ENCODE assay signal across 22 cellular contexts in the genomic region with DNA sequence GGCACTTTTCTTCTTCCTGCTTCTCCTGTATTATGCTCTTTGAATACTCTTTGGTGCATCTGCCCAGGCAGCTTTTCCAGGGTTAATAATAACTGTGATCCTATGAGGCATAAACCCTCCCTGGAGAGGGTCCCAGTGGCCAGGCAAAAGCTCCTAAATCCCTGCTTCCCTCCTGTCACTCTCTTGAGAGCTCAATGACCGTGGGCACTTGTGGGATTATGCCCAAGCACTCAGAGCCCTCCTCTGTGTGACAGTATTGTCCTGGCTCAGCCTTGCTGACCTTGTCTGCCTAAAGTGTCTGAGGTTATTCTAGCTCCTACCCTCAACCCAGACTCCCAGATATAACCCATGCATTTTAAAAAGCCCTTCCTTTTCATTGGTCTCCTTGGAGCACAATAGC. TPM values are rescaled to one million over a fixed set of nuclear protein-coding genes. Genes with fewer than 3 reads are reported as not detected.
DNase-seq lines count a peak whose midpoint lies in the region; ATAC-seq and TF ChIP-seq lines count a peak whose summit lies in the region.
"Had no signal": no experiment of that assay in that cellular context is flagged by ENCODE, and none has a peak within 500 bp of the region (broad histone marks: within the 10 kb centered on the region; RNA-seq: fewer than 3 reads in every experiment).

No MANE protein-coding gene starts in this region.

- CTCF ChIA-PET in WTC11 (lab: Charles Lee), result interaction anchor here (0.6 to 1.2 kb wide), 4 partner anchors 12 to 408 kb away, joined by 3 to 5 read pairs (median 3); no protein-coding TSS in a partner anchor

- H3K27me3 ChIP-seq in suprapubic skin, result no peaks in the 10 kb centered on the region
- H3K27me3 ChIP-seq: heart right ventricle, MG63 had no signal

- no peak for TF ChIP-seq CTCF in WTC11 (IDR thresholded peaks at IDR 0.05)
- no peak for TF ChIP-seq CTCF in neural crest cell (conservative IDR thresholded peaks at IDR 0.05)
- no peak for TF ChIP-seq CTCF in suprapubic skin (IDR thresholded peaks at IDR 0.05)

- POLR2A ChIA-PET in WTC11 (lab: Charles Lee), result no interaction called here

- ATAC-seq in HG02885 (IDR thresholded peaks at IDR 0.05; ENCODE audit: poor library complexity, unreplicated experiment) (peak; percentile 0), WTC11 (no peak), HG03342 (IDR thresholded peaks at IDR 0.05; ENCODE audit: unreplicated experiment) (no peak), GM19328 (IDR thresholded peaks at IDR 0.05; ENCODE audit: unreplicated experiment) (no peak)
- ATAC-seq: heart right ventricle, K562, left colon had no signal

- H3K27ac ChIP-seq in suprapubic skin, result no peak overlapping the region
- H3K27ac ChIP-seq: heart right ventricle, thoracic aorta had no signal

- intact Hi-C loops in activated T-helper 2 cell treated with anti-CD3 and anti-CD28 coated beads, Interferon-gamma antibody, Interleukin-2, Interleukin-4, amounts not matched to agents 10 μg/mL and 5 μg/mL and 100 μg/mL, durations not matched to agents 14 hours and 24 hours and 36 hours (cut with micrococcal nuclease), result no loop called here

- H3K36me3 ChIP-seq in suprapubic skin, result no peaks in the 10 kb centered on the region
- H3K36me3 ChIP-seq: heart right ventricle, MG63, thoracic aorta had no signal

- H3K36me3 Mint-ChIP-seq in WTC11 (no peaks in the 10 kb centered on the region), neural crest cell (ENCODE audit: low read depth) (peaks cover 6% of the 10 kb centered on the region)
- no peaks in the 10 kb centered on the region for H3K36me3 Mint-ChIP-seq in activated T-helper 2 cell treated with anti-CD3 and anti-CD28 coated beads, Interferon-gamma antibody, Interleukin-2, Interleukin-4, amounts not matched to agents 10 μg/mL and 5 μg/mL and 100 μg/mL, durations not matched to agents 14 hours and 24 hours and 36 hours (ENCODE audit: low read depth)

- WGBS in suprapubic skin, result 94% methylated on average over 1 of the region's 1 CpG

- no peak overlapping the region for H3K4me3 ChIP-seq in suprapubic skin
- H3K4me3 ChIP-seq: heart right ventricle, K562, MG63, thoracic aorta had no signal

- peaks cover 38% of the 10 kb centered on the region for H3K4me1 Mint-ChIP-seq in WTC11
- H3K4me1 Mint-ChIP-seq in neural crest cell, result peaks cover 54% of the 10 kb centered on the region
- peaks cover 8% of the 10 kb centered on the region for H3K4me1 Mint-ChIP-seq in activated T-helper 2 cell treated with anti-CD3 and anti-CD28 coated beads, Interferon-gamma antibody, Interleukin-2, Interleukin-4, amounts not matched to agents 10 μg/mL and 5 μg/mL and 100 μg/mL, durations not matched to agents 14 hours and 24 hours and 36 hours (ENCODE audit: low read depth)

- peaks cover 7% of the 10 kb centered on the region for H3K4me1 ChIP-seq in suprapubic skin

- H3K9me3 ChIP-seq in suprapubic skin, result no peaks in the 10 kb centered on the region
- H3K9me3 ChIP-seq: heart right ventricle, thoracic aorta had no signal

- TF ChIP-seq POLR2A in suprapubic skin (IDR thresholded peaks at IDR 0.05), result no peak

- H3K27me3 Mint-ChIP-seq in WTC11 (ENCODE audit: low read depth) (no peaks in the 10 kb centered on the region; the same call in 1 of the 2 replicates), neural crest cell (ENCODE audit: low read depth) (no peaks in the 10 kb centered on the region)
- H3K27me3 Mint-ChIP-seq in activated T-helper 2 cell treated with anti-CD3 and anti-CD28 coated beads, Interferon-gamma antibody, Interleukin-2, Interleukin-4, amounts not matched to agents 10 μg/mL and 5 μg/mL and 100 μg/mL, durations not matched to agents 14 hours and 24 hours and 36 hours (ENCODE audit: low read depth), result no peaks in the 10 kb centered on the region
- H3K27me3 Mint-ChIP-seq: activated CD4-positive, alpha-beta memory T cell treated with anti-CD3 and anti-CD28 coated beads, Interleukin-2, amount 10 ng/mL, durations not matched to agents 7 days and 5 days; dendritic cell treated with granulocyte-macrophage colony-stimulating factor and Interleukin-4, amounts not matched to agents 40 ng/mL and 50 ng/mL, for 4 days; progenitor cell of endocrine pancreas had no signal

- H3K4me3 Mint-ChIP-seq in WTC11 (no peak overlapping the region), neural crest cell (peak overlapping the region; percentile 41)
- H3K4me3 Mint-ChIP-seq in activated T-helper 2 cell treated with anti-CD3 and anti-CD28 coated beads, Interferon-gamma antibody, Interleukin-2, Interleukin-4, amounts not matched to agents 10 μg/mL and 5 μg/mL and 100 μg/mL, durations not matched to agents 14 hours and 24 hours and 36 hours (ENCODE audit: low read depth), result no peak overlapping the region
- H3K4me3 Mint-ChIP-seq: activated CD4-positive, alpha-beta memory T cell treated with anti-CD3 and anti-CD28 coated beads, Interleukin-2, amount 10 ng/mL, durations not matched to agents 7 days and 5 days; dendritic cell treated with granulocyte-macrophage colony-stimulating factor and Interleukin-4, amounts not matched to agents 40 ng/mL and 50 ng/mL, for 4 days; nephron had no signal

- DNase-seq in D341Med (ENCODE audit: low spot score) (peak; percentile 53), WTC11 (ENCODE audit: low spot score) (no peak), neural crest cell (ENCODE audit: low read depth, low spot score) (no peak), suprapubic skin (ENCODE audit: low spot score in 2 of 2) (no peak)
- no peak for DNase-seq in activated T-helper 2 cell treated with anti-CD3 and anti-CD28 coated beads, Interferon-gamma antibody, Interleukin-2, Interleukin-4, amounts not matched to agents 10 μg/mL and 5 μg/mL and 100 μg/mL, durations not matched to agents 14 hours and 24 hours and 36 hours (ENCODE audit: low spot score)
- DNase-seq: activated CD4-positive, alpha-beta memory T cell treated with anti-CD3 and anti-CD28 coated beads, Interleukin-2, amount 10 ng/mL, durations not matched to agents 7 days and 5 days; activated CD4-positive, CD25-positive, alpha-beta regulatory T cell; activated naive CD4-positive, alpha-beta T cell treated with Interleukin-2 at 50 U/mL for 16 hours; activated T-cell treated with anti-CD3 and anti-CD28 coated beads for 4 hours; heart right ventricle; left colon; MG63; NCI-H774; stimulated activated naive CD4-positive, alpha-beta T cell had no signal

- H3K27ac Mint-ChIP-seq in WTC11 (peak overlapping the region; percentile 54; the same call in 1 of the 2 replicates), neural crest cell (ENCODE audit: unreplicated experiment) (peak overlapping the region; percentile 92)
- no peak overlapping the region for H3K27ac Mint-ChIP-seq in activated T-helper 2 cell treated with anti-CD3 and anti-CD28 coated beads, Interferon-gamma antibody, Interleukin-2, Interleukin-4, amounts not matched to agents 10 μg/mL and 5 μg/mL and 100 μg/mL, durations not matched to agents 14 hours and 24 hours and 36 hours
- H3K27ac Mint-ChIP-seq: activated CD4-positive, alpha-beta memory T cell treated with anti-CD3 and anti-CD28 coated beads, Interleukin-2, amount 10 ng/mL, durations not matched to agents 7 days and 5 days; dendritic cell treated with granulocyte-macrophage colony-stimulating factor and Interleukin-4, amounts not matched to agents 40 ng/mL and 50 ng/mL, for 4 days; nephron; progenitor cell of endocrine pancreas had no signal

- no peak for TF ChIP-seq EP300 in suprapubic skin (IDR thresholded peaks at IDR 0.05)

- H3K9me3 Mint-ChIP-seq in WTC11, result peaks cover 6% of the 10 kb centered on the region; the same call in 1 of the 2 replicates
- no peaks in the 10 kb centered on the region for H3K9me3 Mint-ChIP-seq in neural crest cell
- H3K9me3 Mint-ChIP-seq in activated T-helper 2 cell treated with anti-CD3 and anti-CD28 coated beads, Interferon-gamma antibody, Interleukin-2, Interleukin-4, amounts not matched to agents 10 μg/mL and 5 μg/mL and 100 μg/mL, durations not matched to agents 14 hours and 24 hours and 36 hours, result no peaks in the 10 kb centered on the region
- H3K9me3 Mint-ChIP-seq: activated CD4-positive, alpha-beta memory T cell treated with anti-CD3 and anti-CD28 coated beads, Interleukin-2, amount 10 ng/mL, durations not matched to agents 7 days and 5 days; dendritic cell treated with granulocyte-macrophage colony-stimulating factor and Interleukin-4, amounts not matched to agents 40 ng/mL and 50 ng/mL, for 4 days had no signal

TF ChIP-seq in WTC11, 78 proteins besides CTCF, POLR2A, EP300 and RAD21 (continues in another document):
- TF ChIP-seq SMAD4 (CRISPR knock-in tag; IDR thresholded peaks at IDR 0.05) (no peak), ZNF138 (CRISPR knock-in tag; conservative IDR thresholded peaks at IDR 0.05) (no peak), FOXJ3 (CRISPR knock-in tag; IDR thresholded peaks at IDR 0.05; ENCODE audit: borderline replicate concordance) (no peak)
- TF ChIP-seq, protein P1, sequence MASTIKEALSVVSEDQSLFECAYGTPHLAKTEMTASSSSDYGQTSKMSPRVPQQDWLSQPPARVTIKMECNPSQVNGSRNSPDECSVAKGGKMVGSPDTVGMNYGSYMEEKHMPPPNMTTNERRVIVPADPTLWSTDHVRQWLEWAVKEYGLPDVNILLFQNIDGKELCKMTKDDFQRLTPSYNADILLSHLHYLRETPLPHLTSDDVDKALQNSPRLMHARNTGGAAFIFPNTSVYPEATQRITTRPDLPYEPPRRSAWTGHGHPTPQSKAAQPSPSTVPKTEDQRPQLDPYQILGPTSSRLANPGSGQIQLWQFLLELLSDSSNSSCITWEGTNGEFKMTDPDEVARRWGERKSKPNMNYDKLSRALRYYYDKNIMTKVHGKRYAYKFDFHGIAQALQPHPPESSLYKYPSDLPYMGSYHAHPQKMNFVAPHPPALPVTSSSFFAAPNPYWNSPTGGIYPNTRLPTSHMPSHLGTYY (CRISPR knock-in tag; IDR thresholded peaks at IDR 0.05), result no peak

RNA-seq across cellular contexts. Expression of a gene that starts 51.9 kb away (rescaled TPM):
- total RNA-seq in WTC11 (2021) (15.9 to 22.9 TPM (median 17.5 TPM) in 3 replicates), neural crest cell (39.8 and 42.3 TPM in 2 replicates), suprapubic skin (10 to 100 TPM; 11.6 to 16.3 (median 14.8) TPM)
- 31.7 and 35.5 TPM in 2 replicates for total RNA-seq in activated T-helper 2 cell treated with anti-CD3 and anti-CD28 coated beads, Interferon-gamma antibody, Interleukin-2, Interleukin-4, amounts not matched to agents 10 μg/mL and 5 μg/mL and 100 μg/mL, durations not matched to agents 14 hours and 24 hours and 36 hours
